14 cellular contexts compared by ENCODE assay signal in genomic region chr12:3048540-3048939, GRCh38. TPM values are rescaled to one million over a fixed set of nuclear protein-coding genes. Genes with fewer than 3 reads are reported as not detected.
A peak's percentile ranks its signal among the peaks of the same experiment; 100 is the strongest.
DNase-seq lines count a peak whose midpoint lies in the region; ATAC-seq, FAIRE-seq and TF ChIP-seq lines count a peak whose summit lies in the region.
"Had no signal": no experiment of that assay in that cellular context is flagged by ENCODE, and none has a peak within 500 bp of the region (broad histone marks: within the 10 kb centered on the region; RNA-seq: fewer than 3 reads in every experiment).

No MANE protein-coding gene starts in this region.

- H3K4me3 ChIP-seq in HepG2 (replicated peaks in 1 of 3; ENCODE audit: insufficient read depth in 1 of 3, low read depth in 2 of 3, low read length in 3 of 3) (no peak overlapping the region), right lobe of liver (no peak overlapping the region)
- H3K4me3 ChIP-seq: HAP-1 had no signal

- H2AFZ ChIP-seq in HepG2 (ENCODE audit: low read length) = no peak overlapping the region

- intact Hi-C loops in HepG2 (cut with micrococcal nuclease; ENCODE audit: unreplicated experiment) (no loop called here), right lobe of liver (cut with DNase I) (no loop called here), sciatic nerve (cut with DNase I) (no loop called here)

- no peak for TF ChIP-seq RAD21 in HepG2 (CRISPR knock-in tag; IDR thresholded peaks at IDR 0.05)

- H3K9me3 ChIP-seq in HepG2 (ENCODE audit: low read length) (no peaks in the 10 kb centered on the region), right lobe of liver (no peaks in the 10 kb centered on the region)
- H3K9me3 ChIP-seq: BE2C, HAP-1 had no signal

- no peaks in the 10 kb centered on the region for H4K20me1 ChIP-seq in HepG2 (ENCODE audit: insufficient read depth, low read length)

- TF ChIP-seq CTCF in HepG2 (CRISPR knock-in tag; IDR thresholded peaks at IDR 0.05) (no peak), right lobe of liver (IDR thresholded peaks at IDR 0.05) (no peak), VCaP (conservative IDR thresholded peaks at IDR 0.05) (no peak)

- TF ChIP-seq POLR2A in HepG2 (IDR thresholded peaks at IDR 0.05; ENCODE audit: insufficient read depth in 1 of 2, low read depth in 2 of 2, low read length in 2 of 2) (no peak), right lobe of liver (IDR thresholded peaks at IDR 0.05) (no peak)

- BruUV-seq in HepG2 (replicated peaks; lab: Mats Ljungman, UMichigan) = no TSS peak

- H3K4me2 ChIP-seq in HepG2 (ENCODE audit: low read depth, low read length) = 0 out of 2 replicates have a peak overlapping the region, but pooled peaks have one; percentile 59

- H3K4me1 ChIP-seq in HepG2 (ENCODE audit: insufficient read depth, low read length) (peaks cover 29% of the 10 kb centered on the region), right lobe of liver (no peaks in the 10 kb centered on the region)
- H3K4me1 ChIP-seq: BE2C, HAP-1 had no signal

- H3K79me2 ChIP-seq in HepG2 (ENCODE audit: insufficient read depth, low read length) = no peaks in the 10 kb centered on the region

- FAIRE-seq in HepG2 (lab: Jason Lieb, UNC) = no peak
- FAIRE-seq: A204.1, H1 had no signal

- DNase-seq in HepG2 (ENCODE audit: low spot score) (no peak), right lobe of liver (no peak), sciatic nerve (ENCODE audit: low spot score) (peak; percentile 31), NCI-H510A treated with DMSO at 0.1 percent for 48 hours (lab: John Stamatoyannopoulos, UW) (no peak), NCI-H82 (lab: John Stamatoyannopoulos, UW) (no peak), NCI-H128 (lab: John Stamatoyannopoulos, UW; ENCODE audit: unreplicated experiment) (no peak)
- DNase-seq: BE2C; CD8-positive, alpha-beta memory T cell; DMS 273 treated with DMSO at 0.1 percent for 48 hours had no signal

- ATAC-seq in HepG2 (no peak), right lobe of liver (no peak), sciatic nerve (no peak)

- POLR2A ChIA-PET in HepG2 (lab: Yijun Ruan, JAX) = no interaction called here

- no peak overlapping the region for H3K9ac ChIP-seq in HepG2 (ENCODE audit: insufficient read depth, low read depth, low read length)

- H3K27me3 ChIP-seq in HepG2 (ENCODE audit: control insufficient read depth in 1 of 2, insufficient read depth in 2 of 2, low read length in 2 of 2) (no peaks in the 10 kb centered on the region; a peak in 2 of 5 replicates), right lobe of liver (no peaks in the 10 kb centered on the region)
- H3K27me3 ChIP-seq: BE2C had no signal

- WGBS in HepG2 (ENCODE audit: low lambda C conversion rate) = 85% methylated on average over 4 of the region's 4 CpGs
- 88% methylated on average over 1 of the region's 4 CpGs for WGBS in right lobe of liver (ENCODE audit: insufficient coverage, low coverage, low lambda C conversion rate, missing lambda C conversion rate)

- TF ChIP-seq EP300 in HepG2 (IDR thresholded peaks at IDR 0.05; ENCODE audit: low read depth in 2 of 2, low read length in 2 of 2) (no peak), HepG2 (CRISPR knock-in tag; IDR thresholded peaks at IDR 0.05; ENCODE audit: borderline replicate concordance) (no peak)

- CTCF ChIA-PET in HepG2 (lab: Yijun Ruan, JAX; ENCODE audit: low intra/inter-chr PET ratio, low total read pairs) = no interaction called here

- H3K36me3 ChIP-seq in HepG2 (replicated peaks in 1 of 2; ENCODE audit: control insufficient read depth in 1 of 2, insufficient read depth in 2 of 2, low read length in 2 of 2) (no peaks in the 10 kb centered on the region), right lobe of liver (no peaks in the 10 kb centered on the region)
- H3K36me3 ChIP-seq: BE2C, HAP-1 had no signal

- H3K27ac ChIP-seq in HepG2 (ENCODE audit: extremely low read length, insufficient read depth, low read length) (no peak overlapping the region), right lobe of liver (no peak overlapping the region), VCaP (peak overlapping the region; percentile 39)
- H3K27ac ChIP-seq: HL-60 had no signal

- in situ Hi-C loops in HepG2 (cut with HindIII; ENCODE audit: extremely low pct_ligation_motif_present, low pct_unique_long_range_greater_than_20kb) = no loop called here

TF ChIP-seq in HepG2, 621 proteins besides CTCF, POLR2A, EP300 and RAD21:
- TF ChIP-seq, protein P1, sequence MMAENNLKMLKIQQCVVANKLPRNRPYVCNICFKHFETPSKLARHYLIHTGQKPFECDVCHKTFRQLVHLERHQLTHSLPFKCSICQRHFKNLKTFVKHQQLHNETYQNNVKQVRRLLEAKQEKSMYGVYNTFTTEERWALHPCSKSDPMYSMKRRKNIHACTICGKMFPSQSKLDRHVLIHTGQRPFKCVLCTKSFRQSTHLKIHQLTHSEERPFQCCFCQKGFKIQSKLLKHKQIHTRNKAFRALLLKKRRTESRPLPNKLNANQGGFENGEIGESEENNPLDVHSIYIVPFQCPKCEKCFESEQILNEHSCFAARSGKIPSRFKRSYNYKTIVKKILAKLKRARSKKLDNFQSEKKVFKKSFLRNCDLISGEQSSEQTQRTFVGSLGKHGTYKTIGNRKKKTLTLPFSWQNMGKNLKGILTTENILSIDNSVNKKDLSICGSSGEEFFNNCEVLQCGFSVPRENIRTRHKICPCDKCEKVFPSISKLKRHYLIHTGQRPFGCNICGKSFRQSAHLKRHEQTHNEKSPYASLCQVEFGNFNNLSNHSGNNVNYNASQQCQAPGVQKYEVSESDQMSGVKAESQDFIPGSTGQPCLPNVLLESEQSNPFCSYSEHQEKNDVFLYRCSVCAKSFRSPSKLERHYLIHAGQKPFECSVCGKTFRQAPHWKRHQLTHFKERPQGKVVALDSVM (CRISPR knock-in tag; IDR thresholded peaks at IDR 0.05) = peak; percentile 65; the same call in 1 of the 2 replicates
- no peak for TF ChIP-seq MAFG (CRISPR knock-in tag; IDR thresholded peaks at IDR 0.05)
- TF ChIP-seq ZMYM3 (CRISPR knock-in tag; IDR thresholded peaks at IDR 0.05) = 0 out of 2 replicates have a peak, but pooled peaks have one; percentile 4
- TF ChIP-seq ZNF7 (CRISPR knock-in tag; IDR thresholded peaks at IDR 0.05) = no peak
- TF ChIP-seq TBX3 (IDR thresholded peaks at IDR 0.05; ENCODE audit: borderline replicate concordance) = no peak
- TF ChIP-seq DZIP1 (CRISPR knock-in tag; IDR thresholded peaks at IDR 0.05) = no peak
- no peak for TF ChIP-seq POGZ (CRISPR knock-in tag; IDR thresholded peaks at IDR 0.05)
- no peak for TF ChIP-seq TOE1 (CRISPR knock-in tag; IDR thresholded peaks at IDR 0.05)
- no peak for TF ChIP-seq MZF1 (CRISPR knock-in tag; IDR thresholded peaks at IDR 0.05; ENCODE audit: borderline replicate concordance)

RNA-seq across cellular contexts. Expression of gene TSPAN9, which starts 28.6 kb away (rescaled TPM):
- total RNA-seq in HepG2 (2016; rRNA removed; fragmentation: Illumina TruSeq; extraction: Trizol) (11.6 and 18.1 TPM in 2 replicates), right lobe of liver (10 to 100 TPM; 23.7 to 53.2 (median 39.8) TPM), sciatic nerve (37.5 TPM)
- total RNA-seq in HepG2 (2016; cell fraction: cytosol; rRNA removed; fragmentation: Illumina TruSeq; extraction: Trizol; ENCODE audit: low read depth) = 2.5 and 3.1 TPM in 2 replicates
- 9.6 and 21.5 TPM in 2 replicates for total RNA-seq in HepG2 (2016; cell fraction: insoluble cytoplasmic fraction; rRNA removed; fragmentation: Illumina TruSeq; extraction: Trizol)
- 4.4 and 4.6 TPM in 2 replicates for total RNA-seq in HepG2 (2016; cell fraction: membrane; rRNA removed; fragmentation: Illumina TruSeq; extraction: Trizol)
- total RNA-seq in HepG2 (2016; cell fraction: nucleus; rRNA removed; fragmentation: Illumina TruSeq; extraction: Trizol) = 16.9 and 19.5 TPM in 2 replicates
- polyA plus RNA-seq in HepG2 (2011; rRNA removed) = 42.3 and 58.2 TPM in 2 replicates
- 38.6 and 41.6 TPM in 2 replicates for polyA plus RNA-seq in HepG2 (2011; cell fraction: cytosol; rRNA removed)
- polyA plus RNA-seq in HepG2 (2011; cell fraction: nucleus; rRNA removed) = 55.3 and 55.7 TPM in 2 replicates
- 27.2 and 58.7 TPM in 2 replicates for polyA plus RNA-seq in HepG2 (2012)
- polyA plus RNA-seq in HepG2 (2016; cell fraction: cytosol; fragmentation: Illumina TruSeq; extraction: Trizol; ENCODE audit: low read depth) = 2.2 and 3.0 TPM in 2 replicates
- 9.6 and 13.8 TPM in 2 replicates for polyA plus RNA-seq in HepG2 (2016; cell fraction: insoluble cytoplasmic fraction; fragmentation: Illumina TruSeq; extraction: Trizol; ENCODE audit: low read depth)
- polyA plus RNA-seq in HepG2 (2016; cell fraction: membrane; fragmentation: Illumina TruSeq; extraction: Trizol; ENCODE audit: low read depth) = 4.1 TPM in 2 replicates
- 31.0 and 34.1 TPM in 2 replicates for polyA plus RNA-seq in HepG2 (2016; cell fraction: nucleus; fragmentation: Illumina TruSeq; extraction: Trizol; ENCODE audit: insufficient read depth, low read depth)
- polyA minus RNA-seq in HepG2 (2011; rRNA and poly(A)+ RNA removed; ENCODE audit: low replicate concordance) = 9.4 and 96.3 TPM in 2 replicates
- polyA minus RNA-seq in HepG2 (2011; cell fraction: cytosol; rRNA and poly(A)+ RNA removed) = 25.1 and 32.3 TPM in 2 replicates
- 27.2 and 29.7 TPM in 2 replicates for polyA minus RNA-seq in HepG2 (2011; cell fraction: nucleus; rRNA and poly(A)+ RNA removed)
- polyA plus RNA-seq: CD8-positive, alpha-beta memory T cell had no signal
